Comparison of ENCODE assay signal across 9 cellular contexts in genomic region chr2:182767578-182767977, GRCh38. TPM values are rescaled to one million over a fixed set of nuclear protein-coding genes. Genes with fewer than 3 reads are reported as not detected.
A peak's percentile ranks its signal among the peaks of the same experiment; 100 is the strongest.
DNase-seq lines count a peak whose midpoint lies in the region; ATAC-seq and TF ChIP-seq lines count a peak whose summit lies in the region.
"Had no signal": no experiment of that assay in that cellular context is flagged by ENCODE, and none has a peak within 500 bp of the region (broad histone marks: within the 10 kb centered on the region; RNA-seq: fewer than 3 reads in every experiment).

No MANE protein-coding gene starts in this region.

- H3K36me3 ChIP-seq in hepatocyte (replicated peaks; ENCODE audit: insufficient read depth, low read depth): no peaks in the 10 kb centered on the region

- WGBS in hepatocyte (ENCODE audit: low lambda C conversion rate, missing lambda C conversion rate): 66% methylated on average over 7 of the region's 7 CpGs

- DNase-seq in AG04450 (ENCODE audit: low read depth, low spot score) (no peak), RWPE1 (ENCODE audit: low spot score) (peak; percentile 11), hepatocyte (ENCODE audit: low spot score) (peak; percentile 37), T-helper 1 cell (no peak), GM10248 (ENCODE audit: extremely low spot score) (no peak), dedifferentiated amniotic fluid mesenchymal stem cell (ENCODE audit: extremely low spot score) (no peak)
- DNase-seq: activated B cell treated with CpG ODN at 0.5 μM for 24 hours had no signal

- H3K27ac ChIP-seq in AG04450 (ENCODE audit: low read depth, low read length) (no peak overlapping the region), RWPE1 (no peak overlapping the region), hepatocyte (no peak overlapping the region)

- H4K20me1 ChIP-seq in hepatocyte (ENCODE audit: insufficient read depth, poor library complexity, severe bottlenecking): no peaks in the 10 kb centered on the region

- CTCF ChIA-PET in AG04450 (lab: Charles Lee): interaction anchor here (0.6 to 2.0 kb wide), 15 partner anchors 8 to 1002 kb away, joined by 3 to 29 read pairs (median 3); no protein-coding TSS in a partner anchor
- CTCF ChIA-PET in RWPE1 (lab: Yijun Ruan, JAX): interaction anchor here (0.6 to 0.8 kb wide), 4 partner anchors 11 to 239 kb away, joined by 3 to 6 read pairs (median 3); no protein-coding TSS in a partner anchor
- CTCF ChIA-PET in GM10248 (lab: Yijun Ruan, JAX): interaction anchor here (0.6 to 4.5 kb wide), 12 partner anchors 8 to 233 kb away, joined by 3 to 29 read pairs (median 5); partner anchors contain the start of gene DNAJC10

- POLR2A ChIA-PET in AG04450 (lab: Yijun Ruan, JAX): no interaction called here
- POLR2A ChIA-PET in RWPE1 (lab: Yijun Ruan, JAX; ENCODE audit: low non-redundant PET): no interaction called here
- POLR2A ChIA-PET in GM10248 (lab: Yijun Ruan, JAX): no interaction called here

- TF ChIP-seq CTCF in AG04450 (IDR thresholded peaks at IDR 0.05; ENCODE audit: low read depth, low read length) (peak; percentile 47), RWPE1 (conservative IDR thresholded peaks at IDR 0.05; ENCODE audit: low read depth) (peak; percentile 46), hepatocyte (IDR thresholded peaks at IDR 0.05; ENCODE audit: poor library complexity) (peak; percentile 37), GM10248 (IDR thresholded peaks at IDR 0.05; ENCODE audit: control extremely low read depth, extremely low read depth, low read depth, missing control alignments) (no peak)

- no peak overlapping the region for H3K4me2 ChIP-seq in hepatocyte

- ATAC-seq in GM21723 (IDR thresholded peaks at IDR 0.05; ENCODE audit: unreplicated experiment) (peak; percentile 70), HG02678 (IDR thresholded peaks at IDR 0.05; ENCODE audit: unreplicated experiment) (no peak)

- peaks cover 23% of the 10 kb centered on the region for H3K79me2 ChIP-seq in hepatocyte

- no peaks in the 10 kb centered on the region for H3K4me1 ChIP-seq in hepatocyte (ENCODE audit: insufficient read depth)

- no peak overlapping the region for H3K4me3 ChIP-seq in AG04450 (ENCODE audit: low read depth, low read length)
- no peak overlapping the region for H3K4me3 ChIP-seq in hepatocyte

- H3K27me3 ChIP-seq in AG04450 (ENCODE audit: control insufficient read depth, insufficient read depth, low read length) (no peaks in the 10 kb centered on the region), hepatocyte (no peaks in the 10 kb centered on the region)

- no peaks in the 10 kb centered on the region for H3K9me2 ChIP-seq in hepatocyte (replicated peaks; ENCODE audit: insufficient read depth)

- no peak overlapping the region for H2AFZ ChIP-seq in hepatocyte

- H3K9me3 ChIP-seq in AG04450 (ENCODE audit: control insufficient read depth, insufficient read depth, low read length) (no peaks in the 10 kb centered on the region), hepatocyte (ENCODE audit: low read depth) (no peaks in the 10 kb centered on the region)

RNA-seq across cellular contexts. Expression of gene DNAJC10, which starts 51.5 kb away (rescaled TPM):
- polyA plus RNA-seq in AG04450 (2011; rRNA removed) (84.3 and 121 TPM in 2 replicates), hepatocyte (56.6 and 67.3 TPM in 2 replicates)
- 37.3 and 76.6 TPM in 2 replicates for polyA minus RNA-seq in AG04450 (2011; rRNA and poly(A)+ RNA removed)
- 104 and 120 TPM in 2 replicates for total RNA-seq in hepatocyte

Comparison
In these comparisons a context has a peak if more than half of its experiments do, and no peak if none do; other contexts are left out.
1. DNase-seq: peak in RWPE1 (single experiment) and hepatocyte (single experiment); none in AG04450 (single experiment), T-helper 1 cell (0 of 5), GM10248 (single experiment) and dedifferentiated amniotic fluid mesenchymal stem cell (single experiment).